ENCODE assay signal across 8 cellular contexts in genomic region chrX:38560776-38561125, GRCh38. TPM values are rescaled to one million over a fixed set of nuclear protein-coding genes. Genes with fewer than 3 reads are reported as not detected.
DNase-seq lines count a peak whose midpoint lies in the region; ATAC-seq and TF ChIP-seq lines count a peak whose summit lies in the region.

No MANE protein-coding gene starts in this region.

- no peaks in the 10 kb centered on the region for H4K20me1 ChIP-seq in SK-N-SH (ENCODE audit: insufficient read depth)

- H3K27me3 ChIP-seq in SK-N-SH (ENCODE audit: insufficient read depth), result peaks cover 8% of the 10 kb centered on the region; the same call in 1 of the 2 replicates
- peaks cover 7% of the 10 kb centered on the region for H3K27me3 ChIP-seq in iPS-15b (ENCODE audit: control insufficient read depth, insufficient read depth, low read length)
- no peaks in the 10 kb centered on the region for H3K27me3 ChIP-seq in stomach

- peaks cover 7% of the 10 kb centered on the region for H3K4me1 Mint-ChIP-seq in activated B cell treated with CpG ODN at 0.5 μM for 24 hours

- H3K27ac ChIP-seq in SK-N-SH (ENCODE audit: low read depth in 2 of 2, low read length in 1 of 2) (no peak overlapping the region; a peak in 1 of 4 replicates), stomach (peak overlapping the region in 3 of 5 donors; percentile 25 to 35 (median 33))

- WGBS in SK-N-SH (ENCODE audit: low lambda C conversion rate), result 44% methylated on average over 7 of the region's 9 CpGs
- 36 to 52% (median 47%) methylated on average over 7 to 9 of the region's 9 CpGs for WGBS in stomach, 5 donors

- CTCF ChIA-PET in SK-N-SH (lab: Yijun Ruan, JAX) (interaction anchor here (1.9 kb wide), 1 partner anchor 185 kb away, joined by 5 read pairs; no protein-coding TSS in a partner anchor), activated B cell treated with CpG ODN at 0.5 μM for 24 hours (lab: Charles Lee) (no interaction called here)

- POLR2A ChIA-PET in SK-N-SH (lab: Yijun Ruan, JAX) (no interaction called here), activated B cell treated with CpG ODN at 0.5 μM for 24 hours (lab: Charles Lee) (no interaction called here)

- H3K79me2 ChIP-seq in SK-N-SH (ENCODE audit: insufficient read depth), result no peaks in the 10 kb centered on the region

- TF ChIP-seq CTCF in SK-N-SH (IDR thresholded peaks at IDR 0.05) (no peak), activated B cell treated with CpG ODN at 0.5 μM for 24 hours (IDR thresholded peaks at IDR 0.05) (no peak), stomach (IDR thresholded peaks at IDR 0.05) (no peak)

- H3K9me3 ChIP-seq in SK-N-SH (no peaks in the 10 kb centered on the region), iPS-15b (ENCODE audit: control insufficient read depth, insufficient read depth, low read length) (no peaks in the 10 kb centered on the region), stomach (no peaks in the 10 kb centered on the region)

- TF ChIP-seq RAD21 in SK-N-SH (IDR thresholded peaks at IDR 0.05; ENCODE audit: low read length), result no peak

- intact Hi-C loops in activated B cell treated with CpG ODN at 0.5 μM for 24 hours (cut with micrococcal nuclease) (no loop called here), stomach (cut with DNase I; ENCODE audit: low total_unique reads) (no loop called here)

- TF ChIP-seq POLR2A in stomach (IDR thresholded peaks at IDR 0.05), result no peak

- no peaks in the 10 kb centered on the region for H3K9me3 Mint-ChIP-seq in activated B cell treated with CpG ODN at 0.5 μM for 24 hours

- DNase-seq in SK-N-SH, result no peak
- no peak for DNase-seq in activated B cell treated with CpG ODN at 0.5 μM for 24 hours
- DNase-seq in stomach, result no peak
- DNase-seq in DMS114 treated with DMSO at 0.1 percent for 48 hours (lab: John Stamatoyannopoulos, UW; ENCODE audit: unreplicated experiment), result no peak
- DNase-seq in NCI-H146 (lab: John Stamatoyannopoulos, UW), result no peak

- H3K36me3 Mint-ChIP-seq in activated B cell treated with CpG ODN at 0.5 μM for 24 hours (ENCODE audit: low read depth), result no peaks in the 10 kb centered on the region

- H3K4me1 ChIP-seq in SK-N-SH (ENCODE audit: control insufficient read depth in 1 of 2, insufficient read depth in 2 of 2, low read depth in 1 of 2, low read length in 1 of 2) (peaks cover 0 to 3% of the 10 kb centered on the region in 2 experiments; a peak in 1 of 4 replicates), iPS-15b (ENCODE audit: control insufficient read depth, insufficient read depth, low read length) (no peaks in the 10 kb centered on the region), stomach (peaks cover 0 to 18% (median 9%) of the 10 kb centered on the region in 4 donors)

- H3F3A ChIP-seq in SK-N-SH (replicated peaks; ENCODE audit: insufficient read depth), result no peaks in the 10 kb centered on the region

- TF ChIP-seq EP300 in SK-N-SH (IDR thresholded peaks at IDR 0.05; ENCODE audit: borderline replicate concordance in 1 of 2, low read depth in 1 of 2, low read length in 1 of 2), result no peak
- no peak for TF ChIP-seq EP300 in stomach (IDR thresholded peaks at IDR 0.05)

- no peak overlapping the region for H3K9ac ChIP-seq in SK-N-SH
- H3K9ac ChIP-seq in iPS-15b (ENCODE audit: low read depth, low read length), result no peak overlapping the region

- H3K4me3 Mint-ChIP-seq in activated B cell treated with CpG ODN at 0.5 μM for 24 hours, result peak overlapping the region; percentile 67

- H3K4me3 ChIP-seq in SK-N-SH (ENCODE audit: low read depth in 2 of 2, low read length in 1 of 2), result peak overlapping the region; percentile 37 to 50
- peak overlapping the region; percentile 43 for H3K4me3 ChIP-seq in iPS-15b (ENCODE audit: low read depth, low read length)
- peak overlapping the region; percentile 46 to 54 (median 52) for H3K4me3 ChIP-seq in stomach

- no peaks in the 10 kb centered on the region for H3K9me2 ChIP-seq in SK-N-SH

- peak overlapping the region; percentile 71; the same call in 1 of the 2 replicates for H3K4me2 ChIP-seq in SK-N-SH

- H3K27me3 Mint-ChIP-seq in activated B cell treated with CpG ODN at 0.5 μM for 24 hours, result peaks cover 2% of the 10 kb centered on the region

- ATAC-seq in SK-N-SH treated with all-trans-retinoic acid at 6 μM for 48 hours (no peak), activated B cell treated with CpG ODN at 0.5 μM for 24 hours (ENCODE audit: low read depth) (no peak), GM21717 (IDR thresholded peaks at IDR 0.05; ENCODE audit: unreplicated experiment) (no peak)

- H2AFZ ChIP-seq in SK-N-SH (ENCODE audit: low read depth), result peak overlapping the region; percentile 25; the same call in 1 of the 2 replicates

- H3K36me3 ChIP-seq in SK-N-SH (replicated peaks in 1 of 2; ENCODE audit: control insufficient read depth in 1 of 2, insufficient read depth in 2 of 2, low read length in 1 of 2) (no peaks in the 10 kb centered on the region), iPS-15b (ENCODE audit: control insufficient read depth, insufficient read depth, low read length) (no peaks in the 10 kb centered on the region), stomach (no peaks in the 10 kb centered on the region)

- no peak overlapping the region for H3K27ac Mint-ChIP-seq in activated B cell treated with CpG ODN at 0.5 μM for 24 hours

TF ChIP-seq in SK-N-SH, 30 proteins besides CTCF, POLR2A, EP300 and RAD21 (continues in another document):
- TF ChIP-seq ELF1 (IDR thresholded peaks at IDR 0.05) (no peak), JUND (IDR thresholded peaks at IDR 0.05) (no peak), USF2 (IDR thresholded peaks at IDR 0.05; ENCODE audit: borderline replicate concordance, low read depth, low read length) (no peak), IRF3 (IDR thresholded peaks at IDR 0.05; ENCODE audit: low read depth, low read length) (no peak), USF1 (IDR thresholded peaks at IDR 0.05; ENCODE audit: borderline replicate concordance, low read depth) (no peak), FOSL2 (IDR thresholded peaks at IDR 0.05; ENCODE audit: borderline replicate concordance, low read depth) (no peak)

TF ChIP-seq in SK-N-SH treated with all-trans-retinoic acid at 6 μM for 48 hours, 23 proteins besides CTCF, POLR2A, EP300 and RAD21 (continues in another document):
- TF ChIP-seq BACH2 (CRISPR knock-in tag; IDR thresholded peaks at IDR 0.05; ENCODE audit: borderline replicate concordance) (no peak), CSDC2 (CRISPR knock-in tag; IDR thresholded peaks at IDR 0.05) (no peak), ARNTL (CRISPR knock-in tag; IDR thresholded peaks at IDR 0.05; ENCODE audit: borderline replicate concordance, low read depth) (no peak), ESRRG (CRISPR knock-in tag; IDR thresholded peaks at IDR 0.05) (no peak), ZNF565 (CRISPR knock-in tag; conservative IDR thresholded peaks at IDR 0.05; ENCODE audit: low read depth) (no peak), ZNF8 (CRISPR knock-in tag; IDR thresholded peaks at IDR 0.05) (no peak), ZFP30 (CRISPR knock-in tag; IDR thresholded peaks at IDR 0.05) (no peak), PPARA (CRISPR knock-in tag; IDR thresholded peaks at IDR 0.05; ENCODE audit: borderline replicate concordance) (no peak), CREB5 (CRISPR knock-in tag; IDR thresholded peaks at IDR 0.05; ENCODE audit: low read depth) (no peak), POU6F1 (CRISPR knock-in tag; IDR thresholded peaks at IDR 0.05; ENCODE audit: borderline replicate concordance, low read depth) (no peak), SNAI2 (CRISPR knock-in tag; IDR thresholded peaks at IDR 0.05) (no peak)

RNA-seq across cellular contexts. Expression of gene TSPAN7, which starts 0.6 kb away (rescaled TPM):
- polyA plus RNA-seq in SK-N-SH (2012; rRNA removed) (0.39 and 0.55 TPM in 2 replicates), stomach (10 to 100 TPM in 2 of 3 donors, 1 to 10 TPM in 1; 3.6 to 12.0 (median 10.7) TPM)
- polyA plus RNA-seq in SK-N-SH (2012; cell fraction: cytosol; rRNA removed), result 0.53 and 1.0 TPM in 2 replicates
- 0.15 and 0.19 TPM in 2 replicates for polyA plus RNA-seq in SK-N-SH (2012; cell fraction: nucleus; rRNA removed)
- total RNA-seq in activated B cell treated with CpG ODN at 0.5 μM for 24 hours (not detected in 2 replicates), stomach (10 to 100 TPM in 3 of 5 donors, under 1 TPM in 1, not detected in 1; 0.45 to 35.9 (median 19.5) TPM)

Comparison
In these comparisons a context has a peak if more than half of its experiments do, and no peak if none do; other contexts are left out.
1. H3K27ac ChIP-seq: peak in stomach (3 of 5); none in SK-N-SH (0 of 2).
2. Peak in every context shown above with its lines, with median percentiles within 50 percentile points of each other: H3K4me3 ChIP-seq.